In genomic region chr11:134587345-134587744, GRCh38 we compare ENCODE assay signal across 28 cellular contexts.
DNase-seq lines count a peak whose midpoint lies in the region; ATAC-seq and TF ChIP-seq lines count a peak whose summit lies in the region.
"Had no signal": no experiment of that assay in that cellular context is flagged by ENCODE, and none has a peak within 500 bp of the region (broad histone marks: within the 10 kb centered on the region; RNA-seq: fewer than 3 reads in every experiment).

No MANE protein-coding gene starts in this region.

- no peak overlapping the region for H3K27ac Mint-ChIP-seq in stimulated activated naive CD8-positive, alpha-beta T cell treated with anti-CD3 and anti-CD28 coated beads, Interleukin-15, amount 100 ng/mL, for 72 hours
- H3K27ac Mint-ChIP-seq: HFFc6, nephron had no signal

- no peak for ATAC-seq in Right ventricle myocardium superior (ENCODE audit: poor library complexity)
- ATAC-seq in HG02852 (IDR thresholded peaks at IDR 0.05; ENCODE audit: unreplicated experiment), result no peak
- ATAC-seq in GM18519 (IDR thresholded peaks at IDR 0.05; ENCODE audit: low FRiP score, unreplicated experiment), result no peak
- ATAC-seq in stimulated activated naive CD8-positive, alpha-beta T cell treated with anti-CD3 and anti-CD28 coated beads, Interleukin-15, amount 100 ng/mL, for 72 hours, result no peak
- ATAC-seq: pancreas, PC-3, Right ventricle myocardium inferior had no signal

- TF ChIP-seq CTCF in right atrium auricular region (IDR thresholded peaks at IDR 0.05), result no peak

- H3K27ac ChIP-seq in right atrium auricular region, result no peak overlapping the region
- H3K27ac ChIP-seq: brain microvascular endothelial cell, GM23248, pancreas, tibial nerve, WERI-Rb-1 had no signal

- DNase-seq in right atrium auricular region (ENCODE audit: low spot score), result peak; percentile 52
- no peak for DNase-seq in Right ventricle myocardium superior
- peak; percentile 82 for DNase-seq in NCI-H526 treated with DMSO at 0.1 percent for 48 hours (lab: John Stamatoyannopoulos, UW)
- peak; percentile 29 for DNase-seq in islet precursor cell
- no peak for DNase-seq in NCI-H2107 treated with DMSO at 0.1 percent for 48 hours (lab: John Stamatoyannopoulos, UW; ENCODE audit: unreplicated experiment)
- DNase-seq in stimulated activated naive CD8-positive, alpha-beta T cell treated with anti-CD3 and anti-CD28 coated beads, Interleukin-15, amount 100 ng/mL, for 72 hours, result no peak
- DNase-seq: ACHN; activated CD8-positive, alpha-beta memory T cell treated with anti-CD3 and anti-CD28 coated beads, Interleukin-2, amount 50 U/mL, for 4 hours; activated naive CD4-positive, alpha-beta T cell treated with anti-CD3 and anti-CD28 coated beads, Interleukin-2, amount 50 U/mL, for 16 hours; amniotic stem cell; brain microvascular endothelial cell; GDM1; glutamatergic neuron; GM23248; HFFc6; kidney; NCI-H187; NCI-H2227 treated with DMSO at 0.1 percent for 48 hours; pancreas; PC-3; retina; small intestine; WERI-Rb-1 had no signal

- peaks cover 0 to 10% of the 10 kb centered on the region in 2 donors for H3K9me3 ChIP-seq in right atrium auricular region
- H3K9me3 ChIP-seq: pancreas, tibial nerve had no signal

- H3K27me3 ChIP-seq in right atrium auricular region, result no peaks in the 10 kb centered on the region
- H3K27me3 ChIP-seq: brain microvascular endothelial cell, tibial nerve had no signal

- no peaks in the 10 kb centered on the region for H3K9me3 Mint-ChIP-seq in stimulated activated naive CD8-positive, alpha-beta T cell treated with anti-CD3 and anti-CD28 coated beads, Interleukin-15, amount 100 ng/mL, for 72 hours

- H3K27me3 Mint-ChIP-seq in stimulated activated naive CD8-positive, alpha-beta T cell treated with anti-CD3 and anti-CD28 coated beads, Interleukin-15, amount 100 ng/mL, for 72 hours, result peaks cover 50% of the 10 kb centered on the region

- peaks cover 0 to 12% of the 10 kb centered on the region in 2 donors for H3K4me1 ChIP-seq in right atrium auricular region
- H3K4me1 ChIP-seq: pancreas had no signal

- H3K4me1 Mint-ChIP-seq in stimulated activated naive CD8-positive, alpha-beta T cell treated with anti-CD3 and anti-CD28 coated beads, Interleukin-15, amount 100 ng/mL, for 72 hours, result peaks cover 14% of the 10 kb centered on the region

- no peak overlapping the region for H3K4me3 ChIP-seq in right atrium auricular region
- H3K4me3 ChIP-seq: GM23248, pancreas, tibial nerve had no signal

- no peak overlapping the region for H3K4me3 Mint-ChIP-seq in stimulated activated naive CD8-positive, alpha-beta T cell treated with anti-CD3 and anti-CD28 coated beads, Interleukin-15, amount 100 ng/mL, for 72 hours
- H3K4me3 Mint-ChIP-seq: HFFc6, nephron had no signal

- intact Hi-C loops in Right ventricle myocardium superior (cut with DNase I), result no loop called here

- H3K36me3 ChIP-seq in right atrium auricular region, result no peaks in the 10 kb centered on the region
- H3K36me3 ChIP-seq: brain microvascular endothelial cell, pancreas, tibial nerve, WERI-Rb-1 had no signal

Comparison
In these comparisons a context has a peak if more than half of its experiments do, and no peak if none do; other contexts are left out.
1. DNase-seq: peak in right atrium auricular region (single experiment), NCI-H526 treated with DMSO at 0.1 percent for 48 hours (single experiment) and islet precursor cell (single experiment); none in Right ventricle myocardium superior (single experiment), NCI-H2107 treated with DMSO at 0.1 percent for 48 hours (single experiment) and stimulated activated naive CD8-positive, alpha-beta T cell treated with anti-CD3 and anti-CD28 coated beads, Interleukin-15, amount 100 ng/mL, for 72 hours (0 of 2).